ENCODE assay signal across 23 cellular contexts in genomic region chr2:15871239-15871783, GRCh38.
"Had no signal": no experiment of that assay in that cellular context is flagged by ENCODE, and none has a peak within 500 bp of the region (broad histone marks: within the 10 kb centered on the region; RNA-seq: fewer than 3 reads in every experiment).

No MANE protein-coding gene starts in this region.

- H3K4me3 ChIP-seq: colonic mucosa, coronary artery, dorsolateral prefrontal cortex, esophagus muscularis mucosa, esophagus squamous epithelium, gastrocnemius medialis, gastroesophageal sphincter, heart left ventricle, heart right ventricle had no signal

- H3K27me3 ChIP-seq: colonic mucosa, dorsolateral prefrontal cortex, esophagus muscularis mucosa, esophagus squamous epithelium, foreskin keratinocyte, gastrocnemius medialis, gastroesophageal sphincter, heart left ventricle, heart right ventricle had no signal

- H3K4me1 ChIP-seq: colonic mucosa, esophagus muscularis mucosa, esophagus squamous epithelium, foreskin keratinocyte, gastrocnemius medialis, gastroesophageal sphincter, heart left ventricle, heart right ventricle had no signal

- H3K36me3 ChIP-seq: colonic mucosa, esophagus muscularis mucosa, esophagus squamous epithelium, gastrocnemius medialis, gastroesophageal sphincter, heart left ventricle, heart right ventricle had no signal

- H3K9me3 ChIP-seq: colonic mucosa, esophagus squamous epithelium, gastrocnemius medialis had no signal

- DNase-seq: colonic mucosa; cortex of kidney; dermis blood vessel endothelial cell; dorsolateral prefrontal cortex; effector CD4-positive, alpha-beta T cell; effector CD8-positive, alpha-beta T cell; effector memory CD4-positive, alpha-beta T cell; effector memory CD8-positive, alpha-beta T cell; endodermal cell; erythroblast; esophagus squamous epithelium; foreskin fibroblast; foreskin keratinocyte; foreskin melanocyte; gastrocnemius medialis; glutamatergic neuron; head of caudate nucleus; heart left ventricle; heart right ventricle had no signal

- H3K27ac ChIP-seq: colonic mucosa, coronary artery, dorsolateral prefrontal cortex, epithelial cell of prostate, esophagus muscularis mucosa, esophagus squamous epithelium, foreskin keratinocyte, gastrocnemius medialis, gastroesophageal sphincter, heart left ventricle, heart right ventricle had no signal
